2 cellular contexts compared by ENCODE assay signal in genomic region chr14:90796319-90796718, GRCh38.
TF ChIP-seq lines count a peak whose summit lies in the region.

No MANE protein-coding gene starts in this region.

TF ChIP-seq in HepG2, 621 proteins besides CTCF, POLR2A, EP300 and RAD21:
- TF ChIP-seq GATA4 (IDR thresholded peaks at IDR 0.05; ENCODE audit: borderline replicate concordance, low read depth) = no peak

TF ChIP-seq in K562, 482 proteins besides CTCF, POLR2A, EP300 and RAD21:
- no peak for TF ChIP-seq ZNF282 (CRISPR knock-in tag; IDR thresholded peaks at IDR 0.05)
- TF ChIP-seq ZFP1 (CRISPR knock-in tag; IDR thresholded peaks at IDR 0.05) = no peak
- peak; percentile 61; the same call in 1 of the 2 replicates for TF ChIP-seq SPI1 (IDR thresholded peaks at IDR 0.05; ENCODE audit: borderline replicate concordance, low read depth, low read length)
- peak; percentile 69 for TF ChIP-seq VEZF1 (CRISPR knock-in tag; IDR thresholded peaks at IDR 0.05)
- TF ChIP-seq ZNF592 (IDR thresholded peaks at IDR 0.05) = peak; percentile 15; the same call in 1 of the 2 replicates
- TF ChIP-seq LCOR (CRISPR knock-in tag; IDR thresholded peaks at IDR 0.05) = no peak
- no peak for TF ChIP-seq SMAD2 (IDR thresholded peaks at IDR 0.05; ENCODE audit: low read depth, low read length)
- no peak for TF ChIP-seq HMG20A (CRISPR knock-in tag; conservative IDR thresholded peaks at IDR 0.05)
- TF ChIP-seq PCBP2 (IDR thresholded peaks at IDR 0.05; ENCODE audit: low read depth, low read length, poor library complexity, severe bottlenecking) = no peak
- peak; percentile 53 for TF ChIP-seq TFAP4 (CRISPR knock-in tag; IDR thresholded peaks at IDR 0.05; ENCODE audit: borderline replicate concordance)
- no peak for TF ChIP-seq NR2C2 (CRISPR knock-in tag; IDR thresholded peaks at IDR 0.05)
- TF ChIP-seq NR2C2 (tag; IDR thresholded peaks at IDR 0.05) = peak; percentile 31; the same call in 1 of the 2 replicates
- peak; percentile 85 for TF ChIP-seq ZNF740 (CRISPR knock-in tag; IDR thresholded peaks at IDR 0.05)
- 0 out of 4 replicates have a peak, but pooled peaks of 1 of the 2 experiments have one; percentile 43 for TF ChIP-seq ZNF740 (tag; IDR thresholded peaks at IDR 0.05)
- no peak for TF ChIP-seq CREB3L1 (IDR thresholded peaks at IDR 0.05; ENCODE audit: borderline replicate concordance, low read depth)
- no peak for TF ChIP-seq MITF (IDR thresholded peaks at IDR 0.05)
- peak; percentile 44; the same call in 1 of the 2 replicates for TF ChIP-seq GATA2 (CRISPR knock-in tag; IDR thresholded peaks at IDR 0.05)
- peak; percentile 40; the same call in 1 of the 2 replicates for TF ChIP-seq ARID1B (IDR thresholded peaks at IDR 0.05)
- no peak for TF ChIP-seq TSHZ1 (CRISPR knock-in tag; IDR thresholded peaks at IDR 0.05)
- no peak for TF ChIP-seq HDAC1 (IDR thresholded peaks at IDR 0.05)
- no peak for TF ChIP-seq NKRF (IDR thresholded peaks at IDR 0.05; ENCODE audit: borderline replicate concordance)
